In the genomic region with DNA sequence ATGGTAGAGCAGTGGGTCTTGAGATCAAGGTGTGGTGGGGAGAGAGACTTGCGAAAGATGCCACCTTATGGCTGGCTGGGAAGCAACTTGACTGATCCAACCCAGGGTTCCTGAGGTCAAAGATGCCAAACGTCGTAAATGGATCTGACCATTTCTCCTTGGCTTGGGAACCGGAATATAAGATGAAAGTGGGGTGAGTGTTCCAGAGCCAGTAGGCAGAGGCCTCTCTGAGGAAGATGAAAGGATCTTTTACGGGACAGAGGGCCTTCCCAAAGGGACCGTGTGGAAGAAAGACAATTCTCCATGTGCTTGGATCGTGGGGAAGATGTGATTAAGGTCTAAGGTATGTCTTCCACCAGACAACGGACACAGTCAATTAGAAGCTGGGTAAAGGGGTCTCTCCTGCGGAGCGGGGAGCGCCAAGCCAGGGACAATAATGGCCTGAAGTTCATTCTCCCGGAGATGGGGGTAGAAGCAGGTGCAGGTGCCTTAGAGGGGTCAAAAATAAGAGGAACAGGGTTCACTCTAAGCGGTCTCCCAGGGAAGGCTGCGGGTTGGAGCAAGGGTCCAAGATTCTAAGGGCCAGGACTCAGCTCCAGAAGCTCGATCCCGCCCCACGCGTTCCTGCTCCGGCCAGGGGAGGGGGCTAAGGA, we compare ENCODE assay signal across 2 cellular contexts.
TF ChIP-seq lines count a peak whose summit lies in the region.

No MANE protein-coding gene starts in this region.

TF ChIP-seq in A549, 52 proteins besides CTCF, POLR2A, EP300 and RAD21:
- TF ChIP-seq, protein P1, sequence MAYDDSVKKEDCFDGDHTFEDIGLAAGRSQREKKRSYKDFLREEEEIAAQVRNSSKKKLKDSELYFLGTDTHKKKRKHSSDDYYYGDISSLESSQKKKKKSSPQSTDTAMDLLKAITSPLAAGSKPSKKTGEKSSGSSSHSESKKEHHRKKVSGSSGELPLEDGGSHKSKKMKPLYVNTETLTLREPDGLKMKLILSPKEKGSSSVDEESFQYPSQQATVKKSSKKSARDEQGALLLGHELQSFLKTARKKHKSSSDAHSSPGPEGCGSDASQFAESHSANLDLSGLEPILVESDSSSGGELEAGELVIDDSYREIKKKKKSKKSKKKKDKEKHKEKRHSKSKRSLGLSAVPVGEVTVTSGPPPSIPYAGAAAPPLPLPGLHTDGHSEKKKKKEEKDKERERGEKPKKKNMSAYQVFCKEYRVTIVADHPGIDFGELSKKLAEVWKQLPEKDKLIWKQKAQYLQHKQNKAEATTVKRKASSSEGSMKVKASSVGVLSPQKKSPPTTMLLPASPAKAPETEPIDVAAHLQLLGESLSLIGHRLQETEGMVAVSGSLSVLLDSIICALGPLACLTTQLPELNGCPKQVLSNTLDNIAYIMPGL (CRISPR knock-in tag; IDR thresholded peaks at IDR 0.05; ENCODE audit: borderline replicate concordance): no peak
- TF ChIP-seq KDM5A (IDR thresholded peaks at IDR 0.05): no peak
- TF ChIP-seq, protein P2, sequence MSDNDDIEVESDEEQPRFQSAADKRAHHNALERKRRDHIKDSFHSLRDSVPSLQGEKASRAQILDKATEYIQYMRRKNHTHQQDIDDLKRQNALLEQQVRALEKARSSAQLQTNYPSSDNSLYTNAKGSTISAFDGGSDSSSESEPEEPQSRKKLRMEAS (IDR thresholded peaks at IDR 0.05): peak; percentile 19; the same call in 1 of the 2 replicates
- TF ChIP-seq MYC (IDR thresholded peaks at IDR 0.05; ENCODE audit: borderline replicate concordance, low read length): peak; percentile 33; the same call in 1 of the 2 replicates
- no peak for TF ChIP-seq ZNF302 (CRISPR knock-in tag; IDR thresholded peaks at IDR 0.05)
- no peak for TF ChIP-seq FOSB (CRISPR knock-in tag; IDR thresholded peaks at IDR 0.05)
- TF ChIP-seq FOXS1 (CRISPR knock-in tag; IDR thresholded peaks at IDR 0.05): no peak
- no peak for TF ChIP-seq JUN (IDR thresholded peaks at IDR 0.05)
- peak in 1 of 2 experiments; percentile 57; a peak in 2 of 4 replicates for TF ChIP-seq CEBPB (IDR thresholded peaks at IDR 0.05)
- TF ChIP-seq NFE2L2 (conservative IDR thresholded peaks at IDR 0.05; ENCODE audit: low read length): no peak

TF ChIP-seq in GM23338, 12 proteins besides CTCF, POLR2A, EP300 and RAD21:
- no peak for TF ChIP-seq EZH2 (IDR thresholded peaks at IDR 0.05; ENCODE audit: low read depth, unreplicated experiment)
- no peak for TF ChIP-seq CREB1 (CRISPR knock-in tag; IDR thresholded peaks at IDR 0.05; ENCODE audit: low read depth)
- no peak for TF ChIP-seq ZNF331 (CRISPR knock-in tag; IDR thresholded peaks at IDR 0.05; ENCODE audit: low read depth)
- no peak for TF ChIP-seq ZNF114 (CRISPR knock-in tag; IDR thresholded peaks at IDR 0.05)
- no peak for TF ChIP-seq POLR2AphosphoS5 (IDR thresholded peaks at IDR 0.05; ENCODE audit: low read depth)
- no peak for TF ChIP-seq JUNB (IDR thresholded peaks at IDR 0.05; ENCODE audit: unreplicated experiment)
- TF ChIP-seq, protein P3, sequence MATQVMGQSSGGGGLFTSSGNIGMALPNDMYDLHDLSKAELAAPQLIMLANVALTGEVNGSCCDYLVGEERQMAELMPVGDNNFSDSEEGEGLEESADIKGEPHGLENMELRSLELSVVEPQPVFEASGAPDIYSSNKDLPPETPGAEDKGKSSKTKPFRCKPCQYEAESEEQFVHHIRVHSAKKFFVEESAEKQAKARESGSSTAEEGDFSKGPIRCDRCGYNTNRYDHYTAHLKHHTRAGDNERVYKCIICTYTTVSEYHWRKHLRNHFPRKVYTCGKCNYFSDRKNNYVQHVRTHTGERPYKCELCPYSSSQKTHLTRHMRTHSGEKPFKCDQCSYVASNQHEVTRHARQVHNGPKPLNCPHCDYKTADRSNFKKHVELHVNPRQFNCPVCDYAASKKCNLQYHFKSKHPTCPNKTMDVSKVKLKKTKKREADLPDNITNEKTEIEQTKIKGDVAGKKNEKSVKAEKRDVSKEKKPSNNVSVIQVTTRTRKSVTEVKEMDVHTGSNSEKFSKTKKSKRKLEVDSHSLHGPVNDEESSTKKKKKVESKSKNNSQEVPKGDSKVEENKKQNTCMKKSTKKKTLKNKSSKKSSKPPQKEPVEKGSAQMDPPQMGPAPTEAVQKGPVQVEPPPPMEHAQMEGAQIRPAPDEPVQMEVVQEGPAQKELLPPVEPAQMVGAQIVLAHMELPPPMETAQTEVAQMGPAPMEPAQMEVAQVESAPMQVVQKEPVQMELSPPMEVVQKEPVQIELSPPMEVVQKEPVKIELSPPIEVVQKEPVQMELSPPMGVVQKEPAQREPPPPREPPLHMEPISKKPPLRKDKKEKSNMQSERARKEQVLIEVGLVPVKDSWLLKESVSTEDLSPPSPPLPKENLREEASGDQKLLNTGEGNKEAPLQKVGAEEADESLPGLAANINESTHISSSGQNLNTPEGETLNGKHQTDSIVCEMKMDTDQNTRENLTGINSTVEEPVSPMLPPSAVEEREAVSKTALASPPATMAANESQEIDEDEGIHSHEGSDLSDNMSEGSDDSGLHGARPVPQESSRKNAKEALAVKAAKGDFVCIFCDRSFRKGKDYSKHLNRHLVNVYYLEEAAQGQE (IDR thresholded peaks at IDR 0.05; ENCODE audit: unreplicated experiment): no peak
- TF ChIP-seq, protein P4, sequence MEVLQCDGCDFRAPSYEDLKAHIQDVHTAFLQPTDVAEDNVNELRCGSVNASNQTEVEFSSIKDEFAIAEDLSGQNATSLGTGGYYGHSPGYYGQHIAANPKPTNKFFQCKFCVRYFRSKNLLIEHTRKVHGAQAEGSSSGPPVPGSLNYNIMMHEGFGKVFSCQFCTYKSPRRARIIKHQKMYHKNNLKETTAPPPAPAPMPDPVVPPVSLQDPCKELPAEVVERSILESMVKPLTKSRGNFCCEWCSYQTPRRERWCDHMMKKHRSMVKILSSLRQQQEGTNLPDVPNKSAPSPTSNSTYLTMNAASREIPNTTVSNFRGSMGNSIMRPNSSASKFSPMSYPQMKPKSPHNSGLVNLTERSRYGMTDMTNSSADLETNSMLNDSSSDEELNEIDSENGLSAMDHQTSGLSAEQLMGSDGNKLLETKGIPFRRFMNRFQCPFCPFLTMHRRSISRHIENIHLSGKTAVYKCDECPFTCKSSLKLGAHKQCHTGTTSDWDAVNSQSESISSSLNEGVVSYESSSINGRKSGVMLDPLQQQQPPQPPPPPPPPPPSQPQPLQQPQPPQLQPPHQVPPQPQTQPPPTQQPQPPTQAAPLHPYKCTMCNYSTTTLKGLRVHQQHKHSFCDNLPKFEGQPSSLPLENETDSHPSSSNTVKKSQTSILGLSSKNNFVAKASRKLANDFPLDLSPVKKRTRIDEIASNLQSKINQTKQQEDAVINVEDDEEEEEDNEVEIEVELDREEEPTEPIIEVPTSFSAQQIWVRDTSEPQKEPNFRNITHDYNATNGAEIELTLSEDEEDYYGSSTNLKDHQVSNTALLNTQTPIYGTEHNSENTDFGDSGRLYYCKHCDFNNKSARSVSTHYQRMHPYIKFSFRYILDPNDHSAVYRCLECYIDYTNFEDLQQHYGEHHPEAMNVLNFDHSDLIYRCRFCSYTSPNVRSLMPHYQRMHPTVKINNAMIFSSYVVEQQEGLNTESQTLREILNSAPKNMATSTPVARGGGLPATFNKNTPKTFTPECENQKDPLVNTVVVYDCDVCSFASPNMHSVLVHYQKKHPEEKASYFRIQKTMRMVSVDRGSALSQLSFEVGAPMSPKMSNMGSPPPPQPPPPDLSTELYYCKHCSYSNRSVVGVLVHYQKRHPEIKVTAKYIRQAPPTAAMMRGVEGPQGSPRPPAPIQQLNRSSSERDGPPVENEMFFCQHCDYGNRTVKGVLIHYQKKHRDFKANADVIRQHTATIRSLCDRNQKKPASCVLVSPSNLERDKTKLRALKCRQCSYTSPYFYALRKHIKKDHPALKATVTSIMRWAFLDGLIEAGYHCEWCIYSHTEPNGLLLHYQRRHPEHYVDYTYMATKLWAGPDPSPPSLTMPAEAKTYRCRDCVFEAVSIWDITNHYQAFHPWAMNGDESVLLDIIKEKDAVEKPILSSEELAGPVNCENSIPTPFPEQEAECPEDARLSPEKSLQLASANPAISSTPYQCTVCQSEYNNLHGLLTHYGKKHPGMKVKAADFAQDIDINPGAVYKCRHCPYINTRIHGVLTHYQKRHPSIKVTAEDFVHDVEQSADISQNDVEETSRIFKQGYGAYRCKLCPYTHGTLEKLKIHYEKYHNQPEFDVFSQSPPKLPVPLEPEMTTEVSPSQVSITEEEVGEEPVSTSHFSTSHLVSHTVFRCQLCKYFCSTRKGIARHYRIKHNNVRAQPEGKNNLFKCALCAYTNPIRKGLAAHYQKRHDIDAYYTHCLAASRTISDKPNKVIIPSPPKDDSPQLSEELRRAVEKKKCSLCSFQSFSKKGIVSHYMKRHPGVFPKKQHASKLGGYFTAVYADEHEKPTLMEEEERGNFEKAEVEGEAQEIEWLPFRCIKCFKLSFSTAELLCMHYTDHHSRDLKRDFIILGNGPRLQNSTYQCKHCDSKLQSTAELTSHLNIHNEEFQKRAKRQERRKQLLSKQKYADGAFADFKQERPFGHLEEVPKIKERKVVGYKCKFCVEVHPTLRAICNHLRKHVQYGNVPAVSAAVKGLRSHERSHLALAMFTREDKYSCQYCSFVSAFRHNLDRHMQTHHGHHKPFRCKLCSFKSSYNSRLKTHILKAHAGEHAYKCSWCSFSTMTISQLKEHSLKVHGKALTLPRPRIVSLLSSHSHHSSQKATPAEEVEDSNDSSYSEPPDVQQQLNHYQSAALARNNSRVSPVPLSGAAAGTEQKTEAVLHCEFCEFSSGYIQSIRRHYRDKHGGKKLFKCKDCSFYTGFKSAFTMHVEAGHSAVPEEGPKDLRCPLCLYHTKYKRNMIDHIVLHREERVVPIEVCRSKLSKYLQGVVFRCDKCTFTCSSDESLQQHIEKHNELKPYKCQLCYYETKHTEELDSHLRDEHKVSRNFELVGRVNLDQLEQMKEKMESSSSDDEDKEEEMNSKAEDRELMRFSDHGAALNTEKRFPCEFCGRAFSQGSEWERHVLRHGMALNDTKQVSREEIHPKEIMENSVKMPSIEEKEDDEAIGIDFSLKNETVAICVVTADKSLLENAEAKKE (CRISPR knock-in tag; IDR thresholded peaks at IDR 0.05): no peak
- TF ChIP-seq EZH2phosphoT487 (IDR thresholded peaks at IDR 0.05; ENCODE audit: unreplicated experiment): no peak
- TF ChIP-seq STAT1 (IDR thresholded peaks at IDR 0.05; ENCODE audit: unreplicated experiment): no peak
- TF ChIP-seq NANOG (IDR thresholded peaks at IDR 0.05; ENCODE audit: borderline replicate concordance): no peak
- TF ChIP-seq, protein P5, sequence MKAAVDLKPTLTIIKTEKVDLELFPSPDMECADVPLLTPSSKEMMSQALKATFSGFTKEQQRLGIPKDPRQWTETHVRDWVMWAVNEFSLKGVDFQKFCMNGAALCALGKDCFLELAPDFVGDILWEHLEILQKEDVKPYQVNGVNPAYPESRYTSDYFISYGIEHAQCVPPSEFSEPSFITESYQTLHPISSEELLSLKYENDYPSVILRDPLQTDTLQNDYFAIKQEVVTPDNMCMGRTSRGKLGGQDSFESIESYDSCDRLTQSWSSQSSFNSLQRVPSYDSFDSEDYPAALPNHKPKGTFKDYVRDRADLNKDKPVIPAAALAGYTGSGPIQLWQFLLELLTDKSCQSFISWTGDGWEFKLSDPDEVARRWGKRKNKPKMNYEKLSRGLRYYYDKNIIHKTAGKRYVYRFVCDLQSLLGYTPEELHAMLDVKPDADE (IDR thresholded peaks at IDR 0.05): no peak
